ENCODE assay signal across 38 cellular contexts in genomic region chr19:17627921-17628320, GRCh38.
"Had no signal": no experiment of that assay in that cellular context is flagged by ENCODE, and none has a peak within 500 bp of the region (broad histone marks: within the 10 kb centered on the region; RNA-seq: fewer than 3 reads in every experiment).

No MANE protein-coding gene starts in this region.

- H3K36me3 Mint-ChIP-seq: activated CD4-positive, alpha-beta memory T cell treated with anti-CD3 and anti-CD28 coated beads for 36 hours; activated CD8-positive, alpha-beta memory T cell treated with anti-CD3 and anti-CD28 coated beads, Interleukin-2, amount 10 ng/mL, durations not matched to agents 7 days and 5 days; activated naive CD4-positive, alpha-beta T cell treated with anti-CD3 and anti-CD28 coated beads, Interleukin-2, amount 50 U/mL, for 24 hours; activated naive CD8-positive, alpha-beta T cell treated with anti-CD3 and anti-CD28 coated beads for 36 hours had no signal

- H3K27ac ChIP-seq: adrenal gland, breast epithelium, cardiac muscle cell, coronary artery, dorsolateral prefrontal cortex, epithelial cell of prostate, heart left ventricle had no signal

- H3K9me3 Mint-ChIP-seq: activated CD4-positive, alpha-beta memory T cell treated with anti-CD3 and anti-CD28 coated beads for 36 hours; activated naive CD4-positive, alpha-beta T cell treated with anti-CD3 and anti-CD28 coated beads for 36 hours; activated naive CD4-positive, alpha-beta T cell treated with anti-CD3 and anti-CD28 coated beads, Interleukin-2, amount 50 U/mL, for 24 hours; activated naive CD8-positive, alpha-beta T cell treated with anti-CD3 and anti-CD28 coated beads for 36 hours; activated naive CD8-positive, alpha-beta T cell treated with anti-CD3 and anti-CD28 coated beads, Interleukin-2, amount 50 U/mL, for 24 hours; activated T-helper 1 cell treated with anti-CD3 and anti-CD28 coated beads, Interleukin-12 subunit alpha, Interleukin-12 subunit beta, Interleukin-2, Interleukin-4 antibody, amounts not matched to agents 30 ng/mL and 10 ng/mL and 1 ng/mL, durations not matched to agents 14 hours and 24 hours and 36 hours; activated T-helper 2 cell treated with anti-CD3 and anti-CD28 coated beads, Interferon-gamma antibody, Interleukin-2, Interleukin-4, amounts not matched to agents 10 μg/mL and 5 μg/mL and 100 μg/mL, durations not matched to agents 14 hours and 24 hours and 36 hours; dendritic cell treated with granulocyte-macrophage colony-stimulating factor and Interleukin-4, amounts not matched to agents 40 ng/mL and 50 ng/mL, for 4 days; effector memory CD8-positive, alpha-beta T cell had no signal

- H3K9me3 ChIP-seq: adrenal gland, breast epithelium, heart left ventricle had no signal

- H3K36me3 ChIP-seq: adrenal gland, breast epithelium, cardiac muscle cell, heart left ventricle had no signal

- H3K27me3 Mint-ChIP-seq: activated CD4-positive, alpha-beta memory T cell treated with anti-CD3 and anti-CD28 coated beads for 36 hours; activated CD4-positive, alpha-beta T cell treated with anti-CD3 and anti-CD28 coated beads, Interleukin-2, amount 10 ng/mL, durations not matched to agents 24 days and 14 days; activated CD8-positive, alpha-beta memory T cell treated with anti-CD3 and anti-CD28 coated beads, Interleukin-2, amount 10 ng/mL, durations not matched to agents 7 days and 5 days; activated naive CD4-positive, alpha-beta T cell treated with anti-CD3 and anti-CD28 coated beads, Interleukin-2, amount 50 U/mL, for 24 hours; brain had no signal

- H3K27me3 ChIP-seq: adrenal gland, breast epithelium, cardiac muscle cell, dorsolateral prefrontal cortex, heart left ventricle had no signal

- H3K27ac Mint-ChIP-seq: activated CD4-positive, alpha-beta memory T cell treated with anti-CD3 and anti-CD28 coated beads for 36 hours; activated CD4-positive, alpha-beta T cell treated with anti-CD3 and anti-CD28 coated beads for 36 hours; activated CD4-positive, alpha-beta T cell treated with anti-CD3 and anti-CD28 coated beads, Interleukin-2, amount 10 ng/mL, durations not matched to agents 24 days and 14 days; activated CD8-positive, alpha-beta memory T cell treated with anti-CD3 and anti-CD28 coated beads, Interleukin-2, amount 10 ng/mL, durations not matched to agents 7 days and 5 days; activated CD8-positive, alpha-beta T cell treated with anti-CD3 and anti-CD28 coated beads, Interleukin-2, amount 10 ng/mL, durations not matched to agents 7 days and 5 days; activated naive CD4-positive, alpha-beta T cell treated with anti-CD3 and anti-CD28 coated beads for 36 hours; activated naive CD4-positive, alpha-beta T cell treated with anti-CD3 and anti-CD28 coated beads, Interleukin-2, amount 50 U/mL, for 24 hours; activated naive CD8-positive, alpha-beta T cell treated with anti-CD3 and anti-CD28 coated beads for 36 hours; activated naive CD8-positive, alpha-beta T cell treated with anti-CD3 and anti-CD28 coated beads, Interleukin-2, amount 50 U/mL, for 24 hours; activated T-helper 1 cell treated with anti-CD3 and anti-CD28 coated beads, Interleukin-12 subunit alpha, Interleukin-12 subunit beta, Interleukin-2, Interleukin-4 antibody, amounts not matched to agents 30 ng/mL and 10 ng/mL and 1 ng/mL, durations not matched to agents 14 hours and 24 hours and 36 hours; activated T-helper 2 cell treated with anti-CD3 and anti-CD28 coated beads, Interferon-gamma antibody, Interleukin-2, Interleukin-4, amounts not matched to agents 10 μg/mL and 5 μg/mL and 100 μg/mL, durations not matched to agents 14 hours and 24 hours and 36 hours; brain; dendritic cell treated with granulocyte-macrophage colony-stimulating factor and Interleukin-4, amounts not matched to agents 40 ng/mL and 50 ng/mL, for 4 days; effector memory CD8-positive, alpha-beta T cell had no signal

- H3K4me1 Mint-ChIP-seq: activated CD4-positive, alpha-beta T cell treated with anti-CD3 and anti-CD28 coated beads for 36 hours; activated CD4-positive, alpha-beta T cell treated with anti-CD3 and anti-CD28 coated beads, Interleukin-2, amount 10 ng/mL, durations not matched to agents 24 days and 14 days; activated naive CD4-positive, alpha-beta T cell treated with anti-CD3 and anti-CD28 coated beads, Interleukin-2, amount 50 U/mL, for 24 hours; activated naive CD8-positive, alpha-beta T cell treated with anti-CD3 and anti-CD28 coated beads for 36 hours; brain had no signal

- H3K4me1 ChIP-seq: adrenal gland, breast epithelium, heart left ventricle had no signal

- H3K4me3 Mint-ChIP-seq: activated CD4-positive, alpha-beta memory T cell treated with anti-CD3 and anti-CD28 coated beads for 36 hours; activated CD4-positive, alpha-beta T cell treated with anti-CD3 and anti-CD28 coated beads for 36 hours; activated CD4-positive, alpha-beta T cell treated with anti-CD3 and anti-CD28 coated beads, Interleukin-2, amount 10 ng/mL, durations not matched to agents 24 days and 14 days; activated CD8-positive, alpha-beta memory T cell treated with anti-CD3 and anti-CD28 coated beads, Interleukin-2, amount 10 ng/mL, durations not matched to agents 7 days and 5 days; activated CD8-positive, alpha-beta T cell treated with anti-CD3 and anti-CD28 coated beads, Interleukin-2, amount 10 ng/mL, durations not matched to agents 7 days and 5 days; activated naive CD4-positive, alpha-beta T cell treated with anti-CD3 and anti-CD28 coated beads for 36 hours; activated naive CD4-positive, alpha-beta T cell treated with anti-CD3 and anti-CD28 coated beads, Interleukin-2, amount 50 U/mL, for 24 hours; activated naive CD8-positive, alpha-beta T cell treated with anti-CD3 and anti-CD28 coated beads for 36 hours; activated naive CD8-positive, alpha-beta T cell treated with anti-CD3 and anti-CD28 coated beads, Interleukin-2, amount 50 U/mL, for 24 hours; activated T-helper 1 cell treated with anti-CD3 and anti-CD28 coated beads, Interleukin-12 subunit alpha, Interleukin-12 subunit beta, Interleukin-2, Interleukin-4 antibody, amounts not matched to agents 30 ng/mL and 10 ng/mL and 1 ng/mL, durations not matched to agents 14 hours and 24 hours and 36 hours; brain; dendritic cell treated with granulocyte-macrophage colony-stimulating factor and Interleukin-4, amounts not matched to agents 40 ng/mL and 50 ng/mL, for 4 days; effector memory CD8-positive, alpha-beta T cell had no signal

- H3K4me3 ChIP-seq: adrenal gland, breast epithelium, cardiac muscle cell, coronary artery, dorsolateral prefrontal cortex, heart left ventricle had no signal

- ATAC-seq: activated CD4-positive, alpha-beta T cell treated with anti-CD3 and anti-CD28 coated beads for 36 hours; activated CD8-positive, alpha-beta memory T cell treated with anti-CD3 and anti-CD28 coated beads, Interleukin-2, amount 10 ng/mL, durations not matched to agents 7 days and 5 days; activated CD8-positive, alpha-beta T cell treated with anti-CD3 and anti-CD28 coated beads, Interleukin-2, amount 10 ng/mL, durations not matched to agents 7 days and 5 days; activated naive CD8-positive, alpha-beta T cell treated with anti-CD3 and anti-CD28 coated beads, Interleukin-2, amount 50 U/mL, for 24 hours; effector memory CD8-positive, alpha-beta T cell; esophagus mucosa; heart left ventricle had no signal

- DNase-seq: activated CD4-positive, alpha-beta memory T cell treated with anti-CD3 and anti-CD28 coated beads for 36 hours; activated CD4-positive, alpha-beta T cell treated with anti-CD3 and anti-CD28 coated beads for 36 hours; activated CD4-positive, alpha-beta T cell treated with anti-CD3 and anti-CD28 coated beads, Interleukin-2, amount 10 ng/mL, durations not matched to agents 24 days and 14 days; activated CD4-positive, CD25-positive, alpha-beta regulatory T cell; activated CD4-positive, CD25-positive, alpha-beta regulatory T cell treated with anti-CD3 and anti-CD28 coated beads, Interleukin-2, amount 50 U/mL, for 72 hours; activated CD8-positive, alpha-beta memory T cell treated with anti-CD3 and anti-CD28 coated beads, Interleukin-2, amount 10 ng/mL, durations not matched to agents 7 days and 5 days; activated CD8-positive, alpha-beta memory T cell treated with anti-CD3 and anti-CD28 coated beads, Interleukin-2, amount 50 U/mL, for 4 hours; activated CD8-positive, alpha-beta T cell treated with anti-CD3 and anti-CD28 coated beads, Interleukin-2, amount 10 ng/mL, durations not matched to agents 7 days and 5 days; activated effector memory CD4-positive, alpha-beta T cell treated with anti-CD3 and anti-CD28 coated beads, Interleukin-2, amount 50 U/mL, for 16 hours; activated naive CD4-positive, alpha-beta T cell treated with anti-CD3 and anti-CD28 coated beads for 36 hours; activated naive CD8-positive, alpha-beta T cell treated with anti-CD3 and anti-CD28 coated beads for 36 hours; activated naive CD8-positive, alpha-beta T cell treated with anti-CD3 and anti-CD28 coated beads, Interleukin-2, amount 50 U/mL, for 24 hours; activated T-cell treated with anti-CD3 and anti-CD28 coated beads, Interleukin-2, amount 50 U/mL, for 1 hour; activated T-cell treated with anti-CD3 and anti-CD28 coated beads, Interleukin-2, amount 50 U/mL, for 48 hours; adrenal gland; amygdala; aorta; central memory CD4-positive, alpha-beta T cell; cerebellar nuclear complex; dorsolateral prefrontal cortex; effector CD4-positive, alpha-beta T cell; effector memory CD8-positive, alpha-beta T cell; foreskin fibroblast; heart left ventricle; T-helper 2 cell had no signal

- FAIRE-seq: endometrium, endothelial cell of umbilical vein, frontal cortex had no signal
